Comparison of ENCODE assay signal across 13 cellular contexts in genomic region chr15:83287541-83288027, GRCh38.
A peak's percentile ranks its signal among the peaks of the same experiment; 100 is the strongest.
DNase-seq lines count a peak whose midpoint lies in the region; ATAC-seq and FAIRE-seq lines count a peak whose summit lies in the region.
"Had no signal": no experiment of that assay in that cellular context is flagged by ENCODE, and none has a peak within 500 bp of the region (broad histone marks: within the 10 kb centered on the region; RNA-seq: fewer than 3 reads in every experiment).

No MANE protein-coding gene starts in this region.

- peak; percentile 90 for FAIRE-seq in RCC 7860 (lab: Jason Lieb, UNC)
- FAIRE-seq: H1 had no signal

- peak overlapping the region; percentile 98 for H3K27ac ChIP-seq in epithelial cell of prostate

- ATAC-seq in GM21723 (IDR thresholded peaks at IDR 0.05; ENCODE audit: unreplicated experiment) (no peak), GM21447 (IDR thresholded peaks at IDR 0.05; ENCODE audit: unreplicated experiment) (no peak)

- DNase-seq in EH (ENCODE audit: low read depth) (peak; percentile 99), RCC 7860 (ENCODE audit: low spot score) (peak; percentile 94), epithelial cell of prostate (ENCODE audit: low read depth, low spot score) (no peak), non-pigmented ciliary epithelial cell (ENCODE audit: low read depth) (peak; percentile 90), NCI-H774 (lab: John Stamatoyannopoulos, UW) (no peak), NCI-H2107 treated with DMSO at 0.1 percent for 48 hours (lab: John Stamatoyannopoulos, UW; ENCODE audit: unreplicated experiment) (no peak)
- DNase-seq: activated CD4-positive, alpha-beta T cell treated with anti-CD3 and anti-CD28 coated beads, Interleukin-2, amount 50 U/mL, for 48 hours; CD8-positive, alpha-beta memory T cell; effector CD4-positive, alpha-beta T cell; naive B cell had no signal

Comparison
In these comparisons a context has a peak if more than half of its experiments do, and no peak if none do; other contexts are left out.
1. DNase-seq: peak in EH (single experiment), RCC 7860 (single experiment) and non-pigmented ciliary epithelial cell (single experiment); none in epithelial cell of prostate (single experiment), NCI-H774 (single experiment) and NCI-H2107 treated with DMSO at 0.1 percent for 48 hours (single experiment).